ENCODE assay signal across 9 cellular contexts in the genomic region with DNA sequence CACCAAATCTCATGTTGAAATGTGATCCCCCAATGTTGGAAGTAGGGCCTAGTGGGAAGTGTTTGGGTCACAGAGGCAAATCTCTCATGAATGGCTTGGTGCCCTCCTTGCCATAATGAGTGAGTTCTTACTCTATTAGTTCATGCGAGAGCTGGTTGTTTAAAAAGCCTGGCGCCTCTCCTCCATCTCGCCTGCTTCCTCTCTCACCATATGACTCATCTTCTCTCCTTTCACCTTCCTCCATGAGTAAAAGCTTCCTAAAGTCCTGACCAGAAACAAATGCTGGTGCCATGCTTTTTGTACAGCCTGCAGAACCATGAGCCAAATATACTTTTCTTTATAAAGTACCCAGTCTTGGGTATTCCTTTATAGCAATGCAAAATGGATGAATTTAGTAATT. TPM values are rescaled to one million over a fixed set of nuclear protein-coding genes. Genes with fewer than 3 reads are reported as not detected.
DNase-seq lines count a peak whose midpoint lies in the region; ATAC-seq, FAIRE-seq and TF ChIP-seq lines count a peak whose summit lies in the region.
"Had no signal": no experiment of that assay in that cellular context is flagged by ENCODE, and none has a peak within 500 bp of the region (broad histone marks: within the 10 kb centered on the region; RNA-seq: fewer than 3 reads in every experiment).

No MANE protein-coding gene starts in this region.

- DNase-seq in A549 (ENCODE audit: low read depth in 1 of 2, low spot score in 1 of 2), result no peak
- DNase-seq in GM23248, result peak; percentile 83
- peak; percentile 59 for DNase-seq in SKM-1 treated with dmso at 0.1 percent for 144 hours (lab: John Stamatoyannopoulos, UW; ENCODE audit: unreplicated experiment)
- DNase-seq in fibroblast of mammary gland (ENCODE audit: low read depth), result peak; percentile 82
- DNase-seq in NCI-H2107 (lab: John Stamatoyannopoulos, UW), result no peak
- no peak for DNase-seq in dorsolateral prefrontal cortex
- no peak for DNase-seq in inferior parietal cortex (ENCODE audit: extremely low spot score)
- no peak for DNase-seq in NCI-H2227 treated with DMSO at 0.1 percent for 48 hours (lab: John Stamatoyannopoulos, UW)

- CTCF ChIA-PET in A549 (lab: Yijun Ruan, JAX), result interaction anchor here (0.6 to 23.4 kb wide), 26 partner anchors 8 to 142 kb away, joined by 3 to 473 read pairs (median 6); a partner anchor contains a TSS

- no peak overlapping the region for H3K9ac ChIP-seq in GM23248

- TF ChIP-seq EP300 in A549 (IDR thresholded peaks at IDR 0.05), result no peak

- no peaks in the 10 kb centered on the region for H3K36me3 ChIP-seq in GM23248 (ENCODE audit: low read depth)

- no peaks in the 10 kb centered on the region for H3K79me2 ChIP-seq in GM23248 (ENCODE audit: insufficient read depth)

- H3K9me3 ChIP-seq in A549, result no peaks in the 10 kb centered on the region
- no peaks in the 10 kb centered on the region for H3K9me3 ChIP-seq in GM23248 (ENCODE audit: low read depth)

- H3K4me2 ChIP-seq in A549, result no peak overlapping the region
- no peak overlapping the region for H3K4me2 ChIP-seq in GM23248 (ENCODE audit: unreplicated experiment)

- H4K20me1 ChIP-seq in GM23248 (ENCODE audit: insufficient read depth), result no peaks in the 10 kb centered on the region

- TF ChIP-seq RAD21 in A549 (conservative IDR thresholded peaks at IDR 0.05 in 1 of 2, IDR thresholded peaks at IDR 0.05 in 1 of 2), result no peak

- no peak for TF ChIP-seq POLR2A in A549 (IDR thresholded peaks at IDR 0.05; ENCODE audit: low read length)

- H3K27me3 ChIP-seq in GM23248 (replicated peaks; ENCODE audit: insufficient read depth), result no peaks in the 10 kb centered on the region
- H3K27me3 ChIP-seq in dorsolateral prefrontal cortex, result no peaks in the 10 kb centered on the region

- intact Hi-C loops in dorsolateral prefrontal cortex (cut with DNase I), result no loop called here

- TF ChIP-seq CTCF in A549 (IDR thresholded peaks at IDR 0.05) (no peak), fibroblast of mammary gland (conservative IDR thresholded peaks at IDR 0.05; ENCODE audit: control insufficient read depth, insufficient read depth, low read depth, low read length) (no peak), dorsolateral prefrontal cortex (IDR thresholded peaks at IDR 0.05 in 54 of 56, conservative IDR thresholded peaks at IDR 0.05 in 2 of 56; ENCODE audit: low read depth in 1 of 56, partially characterized antibody in 56 of 56) (no peak)

- H3K9me2 ChIP-seq in GM23248 (ENCODE audit: insufficient read depth), result no peaks in the 10 kb centered on the region

- ATAC-seq in A549, result no peak

- H3K27ac ChIP-seq in A549 (no peak overlapping the region), GM23248 (peak overlapping the region; percentile 66), dorsolateral prefrontal cortex (no peak overlapping the region)

- H3K4me1 ChIP-seq in A549, result peaks cover 10% of the 10 kb centered on the region; the same call in 1 of the 3 replicates
- peaks cover 45% of the 10 kb centered on the region for H3K4me1 ChIP-seq in GM23248 (ENCODE audit: insufficient read depth)

- WGBS in A549 (ENCODE audit: missing lambda C conversion rate), result 87% methylated on average over 3 of the region's 3 CpGs
- WGBS in GM23248 (ENCODE audit: low coverage in 1 of 2, low lambda C conversion rate in 2 of 2, missing lambda C conversion rate in 2 of 2), 2 experiments, result 48 to 54% methylated on average over 3 of the region's 3 CpGs

- H3K4me3 ChIP-seq in A549 (no peak overlapping the region), GM23248 (no peak overlapping the region), fibroblast of mammary gland (ENCODE audit: control insufficient read depth, low read depth, low read length) (no peak overlapping the region), dorsolateral prefrontal cortex (no peak overlapping the region)
- H3K4me3 ChIP-seq: GM12878 had no signal

- in situ Hi-C loops in GM23248 (cut with MboI), result no loop called here

- peaks cover 35% of the 10 kb centered on the region for H3F3A ChIP-seq in GM23248 (ENCODE audit: insufficient read depth)

- POLR2A ChIA-PET in A549 (lab: Yijun Ruan, JAX), result no interaction called here

- H2AFZ ChIP-seq in GM23248, result no peak overlapping the region

- FAIRE-seq in A549 (lab: Jason Lieb, UNC), result no peak
- FAIRE-seq: GM12878 had no signal

TF ChIP-seq in A549, 52 proteins besides CTCF, POLR2A, EP300 and RAD21:
- no peak for TF ChIP-seq FOSL2 (IDR thresholded peaks at IDR 0.05)
- peak; percentile 23; the same call in 1 of the 2 replicates for TF ChIP-seq FOSL2 (CRISPR knock-in tag; IDR thresholded peaks at IDR 0.05)
- TF ChIP-seq ZNF302 (CRISPR knock-in tag; IDR thresholded peaks at IDR 0.05), result no peak
- no peak for TF ChIP-seq ZFP36 (IDR thresholded peaks at IDR 0.05; ENCODE audit: borderline replicate concordance, partially characterized antibody)

RNA-seq across cellular contexts. Expression of a gene that starts 20.9 kb away (rescaled TPM):
- polyA plus RNA-seq in A549 (2011; rRNA removed) (19.1 and 29.8 TPM in 2 replicates), A549 (2017; fragmentation: RNase III; extraction: RNeasy Plus Mini Kit Qiagen cat#74134 plus additional on column Dnase treatment) (6.6 to 8.1 TPM (median 7.5 TPM) in 3 replicates), GM23248 (2016; fragmentation: Nextera tagmentation; extraction: Ambion mirVana) (1.7 and 1.9 TPM in 2 replicates)
- polyA plus RNA-seq in A549 (2012; cell fraction: cytosol; rRNA removed), result 4.2 and 4.5 TPM in 2 replicates
- 8.9 and 9.7 TPM in 2 replicates for polyA plus RNA-seq in A549 (2012; cell fraction: nucleus; rRNA removed)
- polyA minus RNA-seq in A549 (2011; rRNA and poly(A)+ RNA removed), result 81.7 and 91.3 TPM in 2 replicates
- total RNA-seq in GM23248 (2014; rRNA removed; shearing (Covaris generic)), result 1.6 and 8.3 TPM in 2 replicates
- total RNA-seq in dorsolateral prefrontal cortex, result 100 to 1,000 TPM in 119 of 120 experiments, 10 to 100 TPM in 1; 84.5 to 257 (median 180) TPM

Comparison
In these comparisons a context has a peak if more than half of its experiments do, and no peak if none do; other contexts are left out.
1. DNase-seq: peak in GM23248 (single experiment), SKM-1 treated with dmso at 0.1 percent for 144 hours (single experiment) and fibroblast of mammary gland (single experiment); none in A549 (0 of 2), NCI-H2107 (single experiment), dorsolateral prefrontal cortex (0 of 10), inferior parietal cortex (single experiment) and NCI-H2227 treated with DMSO at 0.1 percent for 48 hours (single experiment).